In the genomic region with DNA sequence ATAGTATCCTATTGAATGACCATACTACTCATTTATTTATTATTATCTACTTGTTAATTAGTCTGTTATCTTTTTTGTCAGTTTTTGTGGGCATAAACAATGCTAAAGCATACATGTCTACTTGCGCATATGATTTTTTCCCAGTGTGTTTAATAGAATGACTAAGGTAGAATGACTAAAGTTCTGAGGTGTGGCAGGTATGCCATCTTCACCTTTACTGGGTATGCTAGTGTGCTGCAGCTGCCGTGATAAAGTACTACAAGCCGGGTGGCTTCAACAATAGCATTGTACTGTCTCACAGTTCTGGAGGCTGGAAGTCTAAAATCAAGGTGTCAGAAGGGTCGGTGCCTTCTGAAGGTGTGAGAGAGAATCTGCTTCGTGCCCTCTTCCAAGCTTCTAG, we compare ENCODE assay signal across 15 cellular contexts. TPM values are rescaled to one million over a fixed set of nuclear protein-coding genes. Genes with fewer than 3 reads are reported as not detected.
DNase-seq lines count a peak whose midpoint lies in the region; ATAC-seq and TF ChIP-seq lines count a peak whose summit lies in the region.
"Had no signal": no experiment of that assay in that cellular context is flagged by ENCODE, and none has a peak within 500 bp of the region (broad histone marks: within the 10 kb centered on the region; RNA-seq: fewer than 3 reads in every experiment).

No MANE protein-coding gene starts in this region.

- ATAC-seq in foreskin keratinocyte (peak; percentile 76), HG02981 (IDR thresholded peaks at IDR 0.05; ENCODE audit: unreplicated experiment) (no peak)
- ATAC-seq: A549, GM12878 had no signal

- TF ChIP-seq CTCF in DOHH2 (IDR thresholded peaks at IDR 0.05; ENCODE audit: low read depth, low read length, poor library complexity, severe bottlenecking) (no peak), foreskin keratinocyte (conservative IDR thresholded peaks at IDR 0.05) (no peak)

- peaks cover 88% of the 10 kb centered on the region for H3K36me3 Mint-ChIP-seq in activated T-helper 2 cell treated with anti-CD3 and anti-CD28 coated beads, Interferon-gamma antibody, Interleukin-2, Interleukin-4, amounts not matched to agents 10 μg/mL and 5 μg/mL and 100 μg/mL, durations not matched to agents 14 hours and 24 hours and 36 hours (ENCODE audit: low read depth)
- H3K36me3 Mint-ChIP-seq: CD8-positive, alpha-beta memory T cell had no signal

- peak overlapping the region in 6 of 11 experiments; percentile 60 to 80 (median 68); a peak in 11 of 22 replicates for H3K4me2 ChIP-seq in BLaER1 treated with 17β-estradiol and CSF1 and Interleukin-3, amounts not matched to agents 10 nM and 100 nM
- peak overlapping the region; percentile 78 for H3K4me2 ChIP-seq in DOHH2 (ENCODE audit: low read length)
- H3K4me2 ChIP-seq: A549 had no signal

- peaks cover 82% of the 10 kb centered on the region for H3F3A ChIP-seq in DOHH2 (ENCODE audit: control insufficient read depth, insufficient read depth)

- no peaks in the 10 kb centered on the region for H3K27me3 Mint-ChIP-seq in activated T-helper 2 cell treated with anti-CD3 and anti-CD28 coated beads, Interferon-gamma antibody, Interleukin-2, Interleukin-4, amounts not matched to agents 10 μg/mL and 5 μg/mL and 100 μg/mL, durations not matched to agents 14 hours and 24 hours and 36 hours (ENCODE audit: low read depth)

- no peak overlapping the region for H3K4me3 Mint-ChIP-seq in activated T-helper 2 cell treated with anti-CD3 and anti-CD28 coated beads, Interferon-gamma antibody, Interleukin-2, Interleukin-4, amounts not matched to agents 10 μg/mL and 5 μg/mL and 100 μg/mL, durations not matched to agents 14 hours and 24 hours and 36 hours (ENCODE audit: low read depth)
- H3K4me3 Mint-ChIP-seq: CD8-positive, alpha-beta memory T cell had no signal

- DNase-seq in activated T-helper 2 cell treated with anti-CD3 and anti-CD28 coated beads, Interferon-gamma antibody, Interleukin-2, Interleukin-4, amounts not matched to agents 10 μg/mL and 5 μg/mL and 100 μg/mL, durations not matched to agents 14 hours and 24 hours and 36 hours (ENCODE audit: low spot score), result no peak
- peak in 1 of 2 donors; percentile 49 for DNase-seq in foreskin keratinocyte
- no peak for DNase-seq in activated T-cell treated with anti-CD3 and anti-CD28 coated beads, Interleukin-2, amount 50 U/mL, for 48 hours
- no peak for DNase-seq in DMS79 (lab: John Stamatoyannopoulos, UW)
- DNase-seq: BE2C; Caco-2; CD8-positive, alpha-beta memory T cell; GM23248; H7 had no signal

- peaks cover 0 to 55% (median 25%) of the 10 kb centered on the region in 11 experiments; a peak in 17 of 22 replicates for H3K9me3 ChIP-seq in BLaER1 treated with 17β-estradiol and CSF1 and Interleukin-3, amounts not matched to agents 10 nM and 100 nM (replicated peaks in 1 of 11)
- peaks cover 16% of the 10 kb centered on the region; the same call in 1 of the 2 replicates for H3K9me3 ChIP-seq in DOHH2 (ENCODE audit: control insufficient read depth, insufficient read depth, low read length)
- H3K9me3 ChIP-seq: BE2C had no signal

- peaks cover 87% of the 10 kb centered on the region for H3K79me2 ChIP-seq in DOHH2 (ENCODE audit: control insufficient read depth, low read length)

- no peak overlapping the region for H3K4me3 ChIP-seq in BLaER1 treated with 17β-estradiol and CSF1 and Interleukin-3, amounts not matched to agents 10 nM and 100 nM
- peak overlapping the region; percentile 62 for H3K4me3 ChIP-seq in DOHH2 (ENCODE audit: low read length)
- H3K4me3 ChIP-seq: A549, GM12878, GM23248 had no signal

- H3K27me3 ChIP-seq in BLaER1 treated with 17β-estradiol and CSF1 and Interleukin-3, amounts not matched to agents 10 nM and 100 nM, result no peaks in the 10 kb centered on the region
- no peaks in the 10 kb centered on the region for H3K27me3 ChIP-seq in DOHH2 (ENCODE audit: control insufficient read depth, low read length)
- peaks cover 20% of the 10 kb centered on the region for H3K27me3 ChIP-seq in foreskin keratinocyte

- H3K4me1 ChIP-seq in BLaER1 treated with 17β-estradiol and CSF1 and Interleukin-3, amounts not matched to agents 10 nM and 100 nM, result peaks cover 27 to 77% (median 50%) of the 10 kb centered on the region in 10 experiments
- peaks cover 100% of the 10 kb centered on the region for H3K4me1 ChIP-seq in DOHH2 (ENCODE audit: control insufficient read depth, low read length)
- no peaks in the 10 kb centered on the region for H3K4me1 ChIP-seq in foreskin keratinocyte
- H3K4me1 ChIP-seq: A549, BE2C, Caco-2 had no signal

- H3K4me1 Mint-ChIP-seq in activated T-helper 2 cell treated with anti-CD3 and anti-CD28 coated beads, Interferon-gamma antibody, Interleukin-2, Interleukin-4, amounts not matched to agents 10 μg/mL and 5 μg/mL and 100 μg/mL, durations not matched to agents 14 hours and 24 hours and 36 hours (ENCODE audit: low read depth), result peaks cover 70% of the 10 kb centered on the region

- peak overlapping the region; percentile 65 for H3K27ac Mint-ChIP-seq in activated T-helper 2 cell treated with anti-CD3 and anti-CD28 coated beads, Interferon-gamma antibody, Interleukin-2, Interleukin-4, amounts not matched to agents 10 μg/mL and 5 μg/mL and 100 μg/mL, durations not matched to agents 14 hours and 24 hours and 36 hours
- H3K27ac Mint-ChIP-seq: CD8-positive, alpha-beta memory T cell had no signal

- peaks cover 0 to 64% (median 33%) of the 10 kb centered on the region in 11 experiments; a peak in 14 of 22 replicates for H3K36me3 ChIP-seq in BLaER1 treated with 17β-estradiol and CSF1 and Interleukin-3, amounts not matched to agents 10 nM and 100 nM
- peaks cover 63% of the 10 kb centered on the region for H3K36me3 ChIP-seq in DOHH2 (ENCODE audit: control insufficient read depth, low read length)
- H3K36me3 ChIP-seq: BE2C had no signal

- H3K9ac ChIP-seq in BLaER1 treated with 17β-estradiol and CSF1 and Interleukin-3, amounts not matched to agents 10 nM and 100 nM, result no peak overlapping the region
- H3K9ac ChIP-seq: GM23248 had no signal

- no peaks in the 10 kb centered on the region; a peak in 1 of 22 replicates for H4K20me1 ChIP-seq in BLaER1 treated with 17β-estradiol and CSF1 and Interleukin-3, amounts not matched to agents 10 nM and 100 nM
- no peaks in the 10 kb centered on the region for H4K20me1 ChIP-seq in DOHH2 (ENCODE audit: control insufficient read depth, insufficient read depth, low read depth, low read length)

- H3K27ac ChIP-seq in BLaER1 treated with 17β-estradiol and CSF1 and Interleukin-3, amounts not matched to agents 10 nM and 100 nM, result peak overlapping the region in 5 of 11 experiments; percentile 5 to 70 (median 61); a peak in 3 of 22 replicates
- H3K27ac ChIP-seq in DOHH2 (ENCODE audit: low read depth, low read length) (peak overlapping the region; percentile 98), foreskin keratinocyte (no peak overlapping the region)
- H3K27ac ChIP-seq: A549, GM23248 had no signal

- H3K9me3 Mint-ChIP-seq in activated T-helper 2 cell treated with anti-CD3 and anti-CD28 coated beads, Interferon-gamma antibody, Interleukin-2, Interleukin-4, amounts not matched to agents 10 μg/mL and 5 μg/mL and 100 μg/mL, durations not matched to agents 14 hours and 24 hours and 36 hours, result no peaks in the 10 kb centered on the region
- H3K9me3 Mint-ChIP-seq: CD8-positive, alpha-beta memory T cell had no signal

- no peaks in the 10 kb centered on the region for H3K9me2 ChIP-seq in DOHH2 (replicated peaks; ENCODE audit: control insufficient read depth, low read length)

- intact Hi-C loops in activated T-helper 2 cell treated with anti-CD3 and anti-CD28 coated beads, Interferon-gamma antibody, Interleukin-2, Interleukin-4, amounts not matched to agents 10 μg/mL and 5 μg/mL and 100 μg/mL, durations not matched to agents 14 hours and 24 hours and 36 hours (cut with micrococcal nuclease), result loop anchor here (5.0 to 10.0 kb wide), 2 partner anchors 140 to 437 kb away; a partner anchor contains a TSS

RNA-seq across cellular contexts. Expression of a gene that starts 19.2 kb away (rescaled TPM):
- total RNA-seq in activated T-helper 2 cell treated with anti-CD3 and anti-CD28 coated beads, Interferon-gamma antibody, Interleukin-2, Interleukin-4, amounts not matched to agents 10 μg/mL and 5 μg/mL and 100 μg/mL, durations not matched to agents 14 hours and 24 hours and 36 hours, result 75.3 and 87.1 TPM in 2 replicates
- total RNA-seq in foreskin keratinocyte, result not detected in 2 replicates
- 0.07 TPM in 1 of 2 replicates, not detected in the other for polyA plus RNA-seq in foreskin keratinocyte
- total RNA-seq: Caco-2, G401, GM23248 had no signal
- polyA plus RNA-seq: GM23248 had no signal

Comparison
In these comparisons a context has a peak if more than half of its experiments do, and no peak if none do; other contexts are left out.
1. RNA of a gene that starts 19.2 kb away (total RNA-seq): 75.3 to 87.1 TPM in activated T-helper 2 cell treated with anti-CD3 and anti-CD28 coated beads, Interferon-gamma antibody, Interleukin-2, Interleukin-4, amounts not matched to agents 10 μg/mL and 5 μg/mL and 100 μg/mL, durations not matched to agents 14 hours and 24 hours and 36 hours; not detected in foreskin keratinocyte; every median in the first group is over 10 times any median in the second.